ENCODE assay signal across 11 cellular contexts in the genomic region with DNA sequence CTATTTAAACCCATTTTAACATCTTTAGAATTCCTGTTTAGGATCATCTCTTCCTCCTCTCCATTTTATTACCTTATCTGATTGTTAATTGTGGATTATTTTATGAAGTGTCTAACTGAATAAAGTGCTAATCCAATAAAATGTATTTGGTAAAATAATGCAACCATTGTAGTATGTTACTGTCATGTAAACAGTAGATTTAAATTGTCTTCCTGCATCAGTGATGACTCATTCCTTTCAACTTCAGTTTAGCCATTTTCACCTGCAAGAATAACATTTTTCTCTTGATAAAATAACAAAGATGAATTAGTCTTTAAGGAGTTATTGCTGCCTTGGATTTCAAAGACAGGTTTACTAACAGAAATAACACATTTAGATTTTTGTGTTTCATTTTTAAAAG. TPM values are rescaled to one million over a fixed set of nuclear protein-coding genes. Genes with fewer than 3 reads are reported as not detected.
DNase-seq lines count a peak whose midpoint lies in the region; ATAC-seq and TF ChIP-seq lines count a peak whose summit lies in the region.
"Had no signal": no experiment of that assay in that cellular context is flagged by ENCODE, and none has a peak within 500 bp of the region (broad histone marks: within the 10 kb centered on the region; RNA-seq: fewer than 3 reads in every experiment).

No MANE protein-coding gene starts in this region.

- H3K9me3 ChIP-seq in Loucy (ENCODE audit: insufficient read depth, low read depth, low read length): no peaks in the 10 kb centered on the region
- H3K9me3 ChIP-seq: BE2C, SJCRH30 had no signal

- H3K4me3 Mint-ChIP-seq in activated T-cell treated with anti-CD3 and anti-CD28 coated beads, Interleukin-2, amount 50 U/mL, for 72 hours: peak overlapping the region; percentile 76 to 91
- peak overlapping the region in 4 of 5 experiments; percentile 14 to 73 (median 46) for H3K4me3 Mint-ChIP-seq in brain

- H3K4me1 ChIP-seq in Loucy (ENCODE audit: insufficient read depth, low read length, poor library complexity, severe bottlenecking): peaks cover 57% of the 10 kb centered on the region
- H3K4me1 ChIP-seq: BE2C had no signal

- no peaks in the 10 kb centered on the region for H3K27me3 ChIP-seq in Loucy (ENCODE audit: insufficient read depth, low read length, poor library complexity, severe bottlenecking)
- H3K27me3 ChIP-seq: BE2C, SJCRH30 had no signal

- peaks cover 4 to 5% of the 10 kb centered on the region in 2 donors for H3K36me3 Mint-ChIP-seq in activated T-cell treated with anti-CD3 and anti-CD28 coated beads, Interleukin-2, amount 50 U/mL, for 72 hours (ENCODE audit: insufficient read depth in 2 of 2)
- H3K36me3 Mint-ChIP-seq in brain: no peaks in the 10 kb centered on the region

- H3K4me2 ChIP-seq in Loucy (ENCODE audit: low read depth, low read length, poor library complexity, severe bottlenecking): peak overlapping the region; percentile 84

- H3K4me1 Mint-ChIP-seq in activated T-cell treated with anti-CD3 and anti-CD28 coated beads, Interleukin-2, amount 50 U/mL, for 72 hours (ENCODE audit: low read depth): peaks cover 76% of the 10 kb centered on the region
- H3K4me1 Mint-ChIP-seq in brain: peaks cover 63% of the 10 kb centered on the region

- peaks cover 92% of the 10 kb centered on the region for H4K20me1 ChIP-seq in Loucy (ENCODE audit: insufficient read depth, low read length, poor library complexity, severe bottlenecking)

- no peak for TF ChIP-seq CTCF in Loucy (conservative IDR thresholded peaks at IDR 0.05; ENCODE audit: low read length)
- TF ChIP-seq CTCF in brain (conservative IDR thresholded peaks at IDR 0.05): no peak
- TF ChIP-seq CTCF in lower leg skin (IDR thresholded peaks at IDR 0.05): no peak

- DNase-seq in activated T-cell treated with anti-CD3 and anti-CD28 coated beads, Interleukin-2, amount 50 U/mL, for 72 hours: no peak
- DNase-seq in activated T-cell treated with anti-CD3 and anti-CD28 coated beads, Interleukin-2, amount 50 U/mL, for 1 hour: no peak
- DNase-seq in renal cortical epithelial cell (ENCODE audit: low read depth) (peak; percentile 68), lower leg skin (ENCODE audit: low spot score in 2 of 2) (no peak), NCI-H2227 (lab: John Stamatoyannopoulos, UW; ENCODE audit: unreplicated experiment) (no peak), NCI-H748 (lab: John Stamatoyannopoulos, UW; ENCODE audit: unreplicated experiment) (no peak)
- DNase-seq: BE2C, cortex of kidney, SJCRH30 had no signal

- ATAC-seq in activated T-cell treated with anti-CD3 and anti-CD28 coated beads, Interleukin-2, amount 50 U/mL, for 72 hours (replicated peaks in 1 of 2): no peak

- TF ChIP-seq POLR2A in lower leg skin (IDR thresholded peaks at IDR 0.05): no peak

- no peaks in the 10 kb centered on the region for H3K36me3 ChIP-seq in Loucy (ENCODE audit: insufficient read depth, low read length)
- H3K36me3 ChIP-seq: BE2C, SJCRH30 had no signal

- intact Hi-C loops in lower leg skin (cut with DNase I; ENCODE audit: low total_unique reads): no loop called here

- H2AFZ ChIP-seq in Loucy (ENCODE audit: low read length): no peak overlapping the region

- H3K9me3 Mint-ChIP-seq in activated T-cell treated with anti-CD3 and anti-CD28 coated beads, Interleukin-2, amount 50 U/mL, for 72 hours: no peaks in the 10 kb centered on the region
- H3K9me3 Mint-ChIP-seq in brain: no peaks in the 10 kb centered on the region

- H3K79me2 ChIP-seq in Loucy (ENCODE audit: insufficient read depth, low read length): peaks cover 95% of the 10 kb centered on the region

- H3K4me3 ChIP-seq in Loucy (ENCODE audit: low read length, poor library complexity, severe bottlenecking): peak overlapping the region; percentile 94
- H3K4me3 ChIP-seq in lower leg skin (ENCODE audit: low read depth, poor library complexity, severe bottlenecking): no peak overlapping the region
- H3K4me3 ChIP-seq: SJCRH30 had no signal

- no peak overlapping the region for H3K9ac ChIP-seq in Loucy (ENCODE audit: low read depth, low read length, poor library complexity, severe bottlenecking)

- no peaks in the 10 kb centered on the region for H3K27me3 Mint-ChIP-seq in activated T-cell treated with anti-CD3 and anti-CD28 coated beads, Interleukin-2, amount 50 U/mL, for 72 hours (ENCODE audit: low read depth)
- H3K27me3 Mint-ChIP-seq in brain: peaks cover 8% of the 10 kb centered on the region

- H3K9me2 ChIP-seq in Loucy (replicated peaks; ENCODE audit: low read depth, low read length): no peaks in the 10 kb centered on the region

- peak overlapping the region; percentile 94 for H3K27ac Mint-ChIP-seq in activated T-cell treated with anti-CD3 and anti-CD28 coated beads, Interleukin-2, amount 50 U/mL, for 72 hours
- H3K27ac Mint-ChIP-seq in brain: peak overlapping the region in 1 of 5 experiments; percentile 48

- no peaks in the 10 kb centered on the region for H3F3A ChIP-seq in Loucy (ENCODE audit: low read depth)

RNA-seq across cellular contexts. Expression of gene PPP2R5A, which starts 5.4 kb away (rescaled TPM):
- total RNA-seq in activated T-cell treated with anti-CD3 and anti-CD28 coated beads, Interleukin-2, amount 50 U/mL, for 72 hours: 10 to 100 TPM; 43.7 to 52.0 TPM
- 13.5 TPM for polyA plus RNA-seq in brain (ENCODE audit: insufficient read depth, low read depth, low replicate concordance)
- total RNA-seq in renal cortical epithelial cell (38.9 and 41.7 TPM in 2 replicates), lower leg skin (10 to 100 TPM; 34.9 to 57.6 (median 53.2) TPM)
